ENCODE assay signal across 21 cellular contexts in genomic region chr4:95219109-95219508, GRCh38.
DNase-seq lines count a peak whose midpoint lies in the region; ATAC-seq and TF ChIP-seq lines count a peak whose summit lies in the region.
"Had no signal": no experiment of that assay in that cellular context is flagged by ENCODE, and none has a peak within 500 bp of the region (broad histone marks: within the 10 kb centered on the region; RNA-seq: fewer than 3 reads in every experiment).

No MANE protein-coding gene starts in this region.

- no peaks in the 10 kb centered on the region for H3K4me1 ChIP-seq in aorta (ENCODE audit: control insufficient read depth in 1 of 2, insufficient read depth in 2 of 2, low read length in 2 of 2)

- 24 to 29% methylated on average over 5 of the region's 5 CpGs for WGBS in aorta, 2 donors

- no peaks in the 10 kb centered on the region for H3K9me3 ChIP-seq in aorta (ENCODE audit: control insufficient read depth, low read length)
- H3K9me3 ChIP-seq: BLaER1, left lung had no signal

- H3K36me3 ChIP-seq in aorta (ENCODE audit: control insufficient read depth in 1 of 2, insufficient read depth in 2 of 2, low read length in 1 of 2): peaks cover 0 to 3% of the 10 kb centered on the region in 2 donors
- H3K36me3 ChIP-seq: BLaER1, left lung had no signal

- H3K4me3 ChIP-seq in astrocyte of the cerebellum (ENCODE audit: low read depth, low read length) (no peak overlapping the region), fibroblast of villous mesenchyme (ENCODE audit: low read depth, low read length) (no peak overlapping the region), aorta (ENCODE audit: low read length in 2 of 2) (no peak overlapping the region)
- H3K4me3 ChIP-seq: BLaER1, left lung had no signal

- ATAC-seq in aorta (ENCODE audit: low FRiP score): peak; percentile 48
- ATAC-seq: activated CD4-positive, CD25-positive, alpha-beta regulatory T cell treated with anti-CD3 and anti-CD28 coated beads, Interleukin-2, amount 50 U/mL, for 24 hours; activated CD8-positive, alpha-beta T cell treated with anti-CD3 and anti-CD28 coated beads, Interleukin-2, amount 10 ng/mL, durations not matched to agents 7 days and 5 days; activated T-cell treated with anti-CD3 and anti-CD28 coated beads, Interleukin-2, amount 50 U/mL, for 4 hours; left lung; stimulated activated effector memory CD8-positive, alpha-beta T cell treated with anti-CD3 and anti-CD28 coated beads, Interleukin-12 subunit alpha, Interleukin-12 subunit beta, amount 100 ng/mL, for 72 hours had no signal

- no peak overlapping the region for H3K27ac ChIP-seq in aorta (ENCODE audit: low read depth in 1 of 2, low read length in 2 of 2)
- H3K27ac ChIP-seq: BLaER1, epithelial cell of prostate, left lung had no signal

- in situ Hi-C loops in astrocyte of the cerebellum (cut with HindIII; ENCODE audit: low sequenced_read_pairs): no loop called here

- intact Hi-C loops in aorta (cut with DNase I): no loop called here

- H3K27me3 ChIP-seq in aorta (ENCODE audit: control insufficient read depth in 1 of 2, insufficient read depth in 2 of 2, low read length in 1 of 2): no peaks in the 10 kb centered on the region
- H3K27me3 ChIP-seq: BLaER1, left lung had no signal

- DNase-seq in HS-27A (ENCODE audit: low read depth) (peak; percentile 11), astrocyte of the cerebellum (ENCODE audit: low read depth) (peak; percentile 81), fibroblast of villous mesenchyme (ENCODE audit: low read depth) (peak; percentile 11), aorta (peak; percentile 66 to 87), germinal center (ENCODE audit: low spot score) (no peak), NCI-H526 treated with DMSO at 0.1 percent for 48 hours (lab: John Stamatoyannopoulos, UW) (no peak), mucosa of gallbladder (ENCODE audit: low spot score) (no peak)
- DNase-seq: activated CD8-positive, alpha-beta T cell treated with anti-CD3 and anti-CD28 coated beads, Interleukin-2, amount 10 ng/mL, durations not matched to agents 7 days and 5 days; activated naive CD4-positive, alpha-beta T cell treated with anti-CD3 and anti-CD28 coated beads, Interleukin-2, amount 10 ng/mL, durations not matched to agents 7 days and 5 days; activated T-cell treated with anti-CD3 and anti-CD28 coated beads, Interleukin-2, amount 50 U/mL, for 4 hours; dermis blood vessel endothelial cell; left lung; midbrain; NCI-H1048; NCI-H2081; NCI-H510A; stimulated activated CD4-positive, alpha-beta T cell treated with anti-CD3 and anti-CD28 coated beads, Interleukin-15, amount 100 ng/mL, for 24 hours had no signal

- TF ChIP-seq CTCF in astrocyte of the cerebellum (IDR thresholded peaks at IDR 0.05; ENCODE audit: low read depth, low read length, missing control alignments) (no peak), fibroblast of villous mesenchyme (IDR thresholded peaks at IDR 0.05; ENCODE audit: insufficient read depth, low read depth, low read length) (no peak)

Comparison
In these comparisons a context has a peak if more than half of its experiments do, and no peak if none do; other contexts are left out.
1. DNase-seq: peak in HS-27A (single experiment), astrocyte of the cerebellum (single experiment), fibroblast of villous mesenchyme (single experiment) and aorta (2 of 2); none in germinal center (single experiment), NCI-H526 treated with DMSO at 0.1 percent for 48 hours (single experiment) and mucosa of gallbladder (single experiment).